Comparison of ENCODE assay signal across 3 cellular contexts in genomic region chr17:72616457-72616856, GRCh38.
TF ChIP-seq lines count a peak whose summit lies in the region.

No MANE protein-coding gene starts in this region.

TF ChIP-seq in A549, 52 proteins besides CTCF, POLR2A, EP300 and RAD21:
- TF ChIP-seq CBX8 (IDR thresholded peaks at IDR 0.05) (no peak), KDM1A (IDR thresholded peaks at IDR 0.05; ENCODE audit: low read depth) (no peak), MAZ (IDR thresholded peaks at IDR 0.05; ENCODE audit: borderline replicate concordance, low read depth, low read length) (no peak), PBX3 (IDR thresholded peaks at IDR 0.05) (no peak), E2F6 (IDR thresholded peaks at IDR 0.05; ENCODE audit: borderline replicate concordance, low read depth) (no peak), MYC (IDR thresholded peaks at IDR 0.05; ENCODE audit: borderline replicate concordance, low read length) (no peak), TP53 (CRISPR knock-in tag; IDR thresholded peaks at IDR 0.05) (no peak), MAFK (IDR thresholded peaks at IDR 0.05; ENCODE audit: partially characterized antibody) (no peak)

TF ChIP-seq in IMR-90, 13 proteins besides CTCF, POLR2A, EP300 and RAD21:
- no peak for TF ChIP-seq MAZ (IDR thresholded peaks at IDR 0.05; ENCODE audit: borderline replicate concordance, low read depth, low read length)
- no peak for TF ChIP-seq RCOR1 (IDR thresholded peaks at IDR 0.05; ENCODE audit: insufficient replicate concordance, low read length)
- no peak for TF ChIP-seq CHD1 (IDR thresholded peaks at IDR 0.05; ENCODE audit: low read depth, low read length)
- no peak for TF ChIP-seq CEBPB (IDR thresholded peaks at IDR 0.05; ENCODE audit: low read depth, low read length)
- TF ChIP-seq ELK1 (IDR thresholded peaks at IDR 0.05; ENCODE audit: borderline replicate concordance, low read depth, low read length), result no peak
- no peak for TF ChIP-seq MXI1 (IDR thresholded peaks at IDR 0.05; ENCODE audit: borderline replicate concordance, low read depth, low read length)
- no peak for TF ChIP-seq RFX5 (IDR thresholded peaks at IDR 0.05; ENCODE audit: low read depth, low read length)
- TF ChIP-seq USF2 (IDR thresholded peaks at IDR 0.05; ENCODE audit: low read depth, low read length), result no peak
- TF ChIP-seq SMC3 (IDR thresholded peaks at IDR 0.05; ENCODE audit: low read depth, low read length), result no peak
- no peak for TF ChIP-seq FOS (IDR thresholded peaks at IDR 0.05; ENCODE audit: low read depth, low read length)
- no peak for TF ChIP-seq MAFK (IDR thresholded peaks at IDR 0.05; ENCODE audit: low read depth, low read length)
- TF ChIP-seq NFE2L2 (IDR thresholded peaks at IDR 0.05; ENCODE audit: low read depth, low read length), result no peak
- TF ChIP-seq BHLHE40 (IDR thresholded peaks at IDR 0.05; ENCODE audit: low read depth, low read length), result no peak

TF ChIP-seq in H1, 55 proteins besides CTCF, POLR2A, EP300 and RAD21:
- no peak for TF ChIP-seq POLR2AphosphoS5 (IDR thresholded peaks at IDR 0.05; ENCODE audit: low read depth, low read length)
- no peak for TF ChIP-seq CHD1 (IDR thresholded peaks at IDR 0.05; ENCODE audit: low read depth, low read length)
- TF ChIP-seq FOSL1 (IDR thresholded peaks at IDR 0.05; ENCODE audit: insufficient read depth, low read depth, low read length), result no peak
- no peak for TF ChIP-seq USF2 (IDR thresholded peaks at IDR 0.05; ENCODE audit: low read length)
- no peak for TF ChIP-seq E2F6 (IDR thresholded peaks at IDR 0.05)
- TF ChIP-seq SP1 (IDR thresholded peaks at IDR 0.05; ENCODE audit: low read depth, low read length), result no peak
- no peak for TF ChIP-seq CTBP2 (IDR thresholded peaks at IDR 0.05; ENCODE audit: borderline replicate concordance, insufficient read depth, insufficient read length, low read length)
- no peak for TF ChIP-seq HDAC2 (IDR thresholded peaks at IDR 0.05; ENCODE audit: borderline replicate concordance in 1 of 2, low read depth in 2 of 2, low read length in 2 of 2)
- no peak for TF ChIP-seq NANOG (IDR thresholded peaks at IDR 0.05; ENCODE audit: insufficient read depth, low read depth, low read length, poor library complexity, severe bottlenecking)
- no peak for TF ChIP-seq PHF8 (conservative IDR thresholded peaks at IDR 0.05; ENCODE audit: low read depth, low read length)
- no peak for TF ChIP-seq TAF1 (IDR thresholded peaks at IDR 0.05; ENCODE audit: low read depth, low read length)
- TF ChIP-seq RFX5 (IDR thresholded peaks at IDR 0.05; ENCODE audit: borderline replicate concordance, low read depth, low read length), result no peak
TF ChIP-seq in H1: peak in this region for 0.
